19 cellular contexts compared by ENCODE assay signal in the genomic region with DNA sequence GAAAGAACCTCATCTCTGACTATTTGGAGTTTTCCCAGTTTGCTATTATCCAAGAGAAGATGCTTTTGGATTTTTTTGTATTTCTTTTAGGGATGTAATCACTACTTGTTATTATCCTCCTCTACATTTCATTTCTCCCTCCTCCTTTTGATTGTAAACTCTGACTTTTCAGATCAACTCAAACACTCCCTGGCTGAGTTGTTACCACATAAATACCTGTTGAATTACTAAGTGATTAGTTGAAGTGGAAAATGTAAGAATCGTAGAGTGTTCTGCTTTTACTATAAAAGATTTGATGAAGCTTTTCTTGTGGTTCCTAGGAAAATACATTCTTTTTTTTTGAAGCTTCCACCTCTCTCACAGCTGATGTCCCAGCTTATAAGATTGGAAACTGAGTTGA.
"Had no signal": no experiment of that assay in that cellular context is flagged by ENCODE, and none has a peak within 500 bp of the region (broad histone marks: within the 10 kb centered on the region; RNA-seq: fewer than 3 reads in every experiment).

No MANE protein-coding gene starts in this region.

- DNase-seq: activated CD4-positive, alpha-beta T cell treated with anti-CD3 and anti-CD28 coated beads for 4 hours; activated CD8-positive, alpha-beta memory T cell treated with anti-CD3 and anti-CD28 coated beads, Interleukin-2, amount 50 U/mL, for 48 hours; activated CD8-positive, alpha-beta T cell treated with anti-CD3 and anti-CD28 coated beads for 36 hours; activated effector memory CD4-positive, alpha-beta T cell treated with Interleukin-2 at 50 U/mL for 16 hours; activated naive CD4-positive, alpha-beta T cell; activated naive CD8-positive, alpha-beta T cell treated with anti-CD3 and anti-CD28 coated beads, Interleukin-2, amount 50 U/mL, for 24 hours; activated T-cell treated with anti-CD3 and anti-CD28 coated beads, Interleukin-2, amount 50 U/mL, for 1 hour; amniotic stem cell; cerebellar nuclear complex; NCI-H1105 treated with DMSO at 0.1 percent for 48 hours; NCI-H1436 treated with DMSO at 0.1 percent for 48 hours; NCI-H187; NCI-H2081; NCI-H446; NCI-H524; RPMI8226; T-cell; T1000 had no signal

- H3K27ac ChIP-seq: SK-N-MC had no signal
